Comparison of ENCODE assay signal across 8 cellular contexts in genomic region chr3:98900265-98901031, GRCh38. TPM values are rescaled to one million over a fixed set of nuclear protein-coding genes. Genes with fewer than 3 reads are reported as not detected.
DNase-seq lines count a peak whose midpoint lies in the region; ATAC-seq and TF ChIP-seq lines count a peak whose summit lies in the region.

No MANE protein-coding gene starts in this region.

- H3K27me3 Mint-ChIP-seq in WTC11 (ENCODE audit: low read depth) = no peaks in the 10 kb centered on the region

- no peaks in the 10 kb centered on the region for H3K9me3 ChIP-seq in stomach smooth muscle (ENCODE audit: control insufficient read depth in 2 of 2, low read length in 2 of 2)

- TF ChIP-seq CTCF in WTC11 (IDR thresholded peaks at IDR 0.05) = no peak

- H3K36me3 Mint-ChIP-seq in WTC11 = no peaks in the 10 kb centered on the region

- no peaks in the 10 kb centered on the region for H3K9me3 Mint-ChIP-seq in WTC11

- H3K9ac ChIP-seq in stomach smooth muscle (ENCODE audit: low read length in 2 of 2) = peak overlapping the region; percentile 82 to 83

- POLR2A ChIA-PET in WTC11 (lab: Charles Lee) = no interaction called here

- ATAC-seq in WTC11 (no peak), HG02588 (IDR thresholded peaks at IDR 0.05; ENCODE audit: unreplicated experiment) (no peak), GM21529 (IDR thresholded peaks at IDR 0.05; ENCODE audit: unreplicated experiment) (no peak)

- peaks cover 3% of the 10 kb centered on the region for H3K4me1 ChIP-seq in stomach smooth muscle (ENCODE audit: control insufficient read depth, insufficient read depth, low read length)

- H3K4me3 Mint-ChIP-seq in WTC11 = peak overlapping the region; percentile 97

- H3K27ac Mint-ChIP-seq in WTC11 = peak overlapping the region; percentile 85

- CTCF ChIA-PET in WTC11 (lab: Charles Lee) = no interaction called here

- H3K27ac ChIP-seq in stomach smooth muscle (ENCODE audit: low read length) = peak overlapping the region; percentile 80

- H3K27me3 ChIP-seq in stomach smooth muscle (ENCODE audit: control insufficient read depth in 1 of 2, insufficient read depth in 2 of 2, low read length in 2 of 2) = no peaks in the 10 kb centered on the region

- no peaks in the 10 kb centered on the region for H3K36me3 ChIP-seq in stomach smooth muscle (ENCODE audit: control insufficient read depth in 2 of 2, insufficient read depth in 2 of 2, low read length in 2 of 2)

- H3K4me3 ChIP-seq in iPS-11a (ENCODE audit: low read depth, low read length) = peak overlapping the region; percentile 81
- peak overlapping the region; percentile 83 to 86 for H3K4me3 ChIP-seq in stomach smooth muscle (ENCODE audit: low read length in 2 of 2)

- DNase-seq in NCI-H2171 treated with DMSO at 0.1 percent for 48 hours (lab: John Stamatoyannopoulos, UW) (peak; percentile 38), NCI-H2171 (lab: John Stamatoyannopoulos, UW) (no peak), WTC11 (ENCODE audit: low spot score) (no peak), cerebellum (ENCODE audit: low spot score) (no peak)

- H3K4me1 Mint-ChIP-seq in WTC11 = peaks cover 36% of the 10 kb centered on the region

TF ChIP-seq in WTC11, 78 proteins besides CTCF, POLR2A, EP300 and RAD21:
- no peak for TF ChIP-seq PREB (CRISPR knock-in tag; IDR thresholded peaks at IDR 0.05; ENCODE audit: borderline replicate concordance)
- TF ChIP-seq NFE2L1 (CRISPR knock-in tag; IDR thresholded peaks at IDR 0.05) = 0 out of 2 replicates have a peak, but pooled peaks have one; percentile 28
- TF ChIP-seq HMGXB4 (CRISPR knock-in tag; IDR thresholded peaks at IDR 0.05) = no peak

RNA-seq across cellular contexts. Expression of gene DCBLD2, which starts 1.0 kb away (rescaled TPM):
- total RNA-seq in WTC11 (2021) (44.5 to 47.9 TPM (median 46.5 TPM) in 3 replicates), cerebellum (55.3 TPM)
